ENCODE assay signal across 17 cellular contexts in the genomic region with DNA sequence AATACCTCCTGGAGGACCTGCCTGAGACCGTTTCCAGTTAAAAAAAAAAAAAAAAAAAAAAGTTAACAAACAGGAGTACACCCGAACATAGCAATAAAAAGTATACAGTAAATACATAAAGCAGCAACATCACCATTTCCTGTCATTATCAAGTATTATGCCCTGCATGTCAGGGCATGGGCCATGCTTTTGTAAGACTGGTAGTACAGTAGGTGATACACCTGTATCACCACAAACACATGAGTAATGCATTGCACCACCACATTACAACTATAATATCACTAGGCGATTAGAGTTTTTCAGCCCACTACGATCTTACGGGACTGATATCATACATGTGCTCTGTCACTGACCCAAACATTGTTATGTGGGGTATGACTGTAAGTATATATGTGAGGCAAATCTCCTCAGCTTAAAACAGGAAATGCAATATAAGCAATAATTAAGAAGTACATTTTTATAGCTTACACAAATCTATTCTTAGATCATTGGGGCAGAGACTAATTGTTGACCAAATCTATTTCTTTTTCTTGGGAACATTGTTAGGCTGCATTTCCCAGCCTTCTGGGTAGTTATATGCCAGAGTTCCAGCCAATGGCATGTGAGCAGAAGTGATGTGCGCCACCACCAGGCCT.
A peak's percentile ranks its signal among the peaks of the same experiment; 100 is the strongest.
DNase-seq lines count a peak whose midpoint lies in the region; ATAC-seq, FAIRE-seq and TF ChIP-seq lines count a peak whose summit lies in the region.
"Had no signal": no experiment of that assay in that cellular context is flagged by ENCODE, and none has a peak within 500 bp of the region (broad histone marks: within the 10 kb centered on the region; RNA-seq: fewer than 3 reads in every experiment).

No MANE protein-coding gene starts in this region.

- FAIRE-seq in HepG2 (lab: Jason Lieb, UNC) (no peak), bronchial epithelial cell (lab: Jason Lieb, UNC) (no peak)
- FAIRE-seq: D721Med had no signal

- H3K27me3 ChIP-seq in HepG2 (ENCODE audit: control insufficient read depth in 1 of 2, insufficient read depth in 2 of 2, low read length in 2 of 2), result no peaks in the 10 kb centered on the region
- no peaks in the 10 kb centered on the region for H3K27me3 ChIP-seq in right lobe of liver
- H3K27me3 ChIP-seq in bronchial epithelial cell (ENCODE audit: control insufficient read depth, insufficient read depth, low read length), result no peaks in the 10 kb centered on the region

- TF ChIP-seq RAD21 in HepG2 (CRISPR knock-in tag; IDR thresholded peaks at IDR 0.05), result no peak

- in situ Hi-C loops in HepG2 (cut with HindIII; ENCODE audit: extremely low pct_ligation_motif_present, low pct_unique_long_range_greater_than_20kb), result no loop called here

- POLR2A ChIA-PET in HepG2 (lab: Yijun Ruan, JAX), result no interaction called here
- POLR2A ChIA-PET in OCI-LY7 (lab: Charles Lee), result interaction anchor here (0.6 kb wide), 1 partner anchor 50 kb away, joined by 6 read pairs; no protein-coding TSS in a partner anchor

- H3K36me3 ChIP-seq in HepG2 (replicated peaks in 1 of 2; ENCODE audit: control insufficient read depth in 1 of 2, insufficient read depth in 2 of 2, low read length in 2 of 2) (no peaks in the 10 kb centered on the region), right lobe of liver (no peaks in the 10 kb centered on the region), OCI-LY7 (ENCODE audit: insufficient read depth, low read length) (no peaks in the 10 kb centered on the region), bronchial epithelial cell (ENCODE audit: control insufficient read depth, insufficient read depth, low read length) (no peaks in the 10 kb centered on the region)

- CTCF ChIA-PET in HepG2 (lab: Yijun Ruan, JAX; ENCODE audit: low intra/inter-chr PET ratio, low total read pairs) (no interaction called here), OCI-LY7 (lab: Charles Lee; ENCODE audit: unreplicated experiment) (no interaction called here)

- TF ChIP-seq EP300 in HepG2 (IDR thresholded peaks at IDR 0.05; ENCODE audit: low read depth in 2 of 2, low read length in 2 of 2) (no peak), HepG2 (CRISPR knock-in tag; IDR thresholded peaks at IDR 0.05; ENCODE audit: borderline replicate concordance) (no peak)

- no peak overlapping the region for H3K9ac ChIP-seq in HepG2 (ENCODE audit: insufficient read depth, low read depth, low read length)

- no peak for TF ChIP-seq POLR2A in HepG2 (IDR thresholded peaks at IDR 0.05; ENCODE audit: insufficient read depth in 1 of 2, low read depth in 2 of 2, low read length in 2 of 2)
- TF ChIP-seq POLR2A in right lobe of liver (IDR thresholded peaks at IDR 0.05), result no peak

- no peaks in the 10 kb centered on the region for H3K4me1 Mint-ChIP-seq in chondrocyte (ENCODE audit: low read depth)
- H3K4me1 Mint-ChIP-seq: CD4-positive, alpha-beta memory T cell; IgD-negative memory B cell had no signal

- no peaks in the 10 kb centered on the region for H3K36me3 Mint-ChIP-seq in chondrocyte (ENCODE audit: low read depth)
- H3K36me3 Mint-ChIP-seq: CD4-positive, alpha-beta memory T cell; IgD-negative memory B cell had no signal

- DNase-seq in HepG2 (ENCODE audit: low spot score) (no peak), right lobe of liver (no peak), OCI-LY7 (ENCODE audit: low spot score) (no peak), bronchial epithelial cell (ENCODE audit: low read depth) (peak; percentile 79), chondrocyte (ENCODE audit: low spot score) (no peak), D341Med (ENCODE audit: low spot score) (no peak), retina (no peak)
- no peak for DNase-seq in stimulated activated naive CD4-positive, alpha-beta T cell treated with Interleukin-2 at 50 U/mL for 16 hours (lab: John Stamatoyannopoulos, UW)
- DNase-seq: CD4-positive, alpha-beta memory T cell; HFFc6; MV-4-11; NCI-H1694; NCI-H2107; NCI-H345; NCI-H526 treated with DMSO at 0.1 percent for 48 hours had no signal

- H2AFZ ChIP-seq in HepG2 (ENCODE audit: low read length) (no peak overlapping the region), OCI-LY7 (ENCODE audit: low read length) (no peak overlapping the region)

- H4K20me1 ChIP-seq in HepG2 (ENCODE audit: insufficient read depth, low read length) (no peaks in the 10 kb centered on the region), OCI-LY7 (ENCODE audit: insufficient read depth, low read length) (no peaks in the 10 kb centered on the region)

- BruUV-seq in HepG2 (replicated peaks; lab: Mats Ljungman, UMichigan) (no TSS peak), OCI-LY7 (replicated peaks; lab: Mats Ljungman, UMichigan) (no TSS peak)

- H3K79me2 ChIP-seq in HepG2 (ENCODE audit: insufficient read depth, low read length) (no peaks in the 10 kb centered on the region), OCI-LY7 (ENCODE audit: insufficient read depth, low read depth, low read length) (no peaks in the 10 kb centered on the region)

- H3K27ac Mint-ChIP-seq in chondrocyte (ENCODE audit: unreplicated experiment), result no peak overlapping the region
- H3K27ac Mint-ChIP-seq: CD4-positive, alpha-beta memory T cell; HFFc6; IgD-negative memory B cell had no signal

- TF ChIP-seq CTCF in HepG2 (CRISPR knock-in tag; IDR thresholded peaks at IDR 0.05) (no peak), right lobe of liver (IDR thresholded peaks at IDR 0.05) (no peak), OCI-LY7 (conservative IDR thresholded peaks at IDR 0.05; ENCODE audit: low read length) (0 out of 2 replicates have a peak, but pooled peaks have one; percentile 29), bronchial epithelial cell (IDR thresholded peaks at IDR 0.05; ENCODE audit: insufficient read depth, low read length, severe bottlenecking) (no peak), chondrocyte (IDR thresholded peaks at IDR 0.05) (no peak)

- H3K4me3 Mint-ChIP-seq in chondrocyte (ENCODE audit: unreplicated experiment), result no peak overlapping the region
- H3K4me3 Mint-ChIP-seq: CD4-positive, alpha-beta memory T cell; HFFc6 had no signal

- no peak overlapping the region for H3K27ac ChIP-seq in HepG2 (ENCODE audit: extremely low read length, insufficient read depth, low read length)
- no peak overlapping the region for H3K27ac ChIP-seq in right lobe of liver
- H3K27ac ChIP-seq in OCI-LY7 (ENCODE audit: low read depth, low read length, poor library complexity, severe bottlenecking), result no peak overlapping the region

- 50% methylated on average over 6 of the region's 6 CpGs for WGBS in HepG2 (ENCODE audit: low lambda C conversion rate)
- 68% methylated on average over 6 of the region's 6 CpGs for WGBS in right lobe of liver (ENCODE audit: insufficient coverage, low coverage, low lambda C conversion rate, missing lambda C conversion rate)

- intact Hi-C loops in HepG2 (cut with micrococcal nuclease; ENCODE audit: unreplicated experiment) (no loop called here), right lobe of liver (cut with DNase I) (no loop called here), OCI-LY7 (cut with micrococcal nuclease; ENCODE audit: unreplicated experiment) (no loop called here)

- H3K9me3 ChIP-seq in HepG2 (ENCODE audit: low read length) (no peaks in the 10 kb centered on the region), right lobe of liver (no peaks in the 10 kb centered on the region), OCI-LY7 (ENCODE audit: low read length) (no peaks in the 10 kb centered on the region)

- H3K9me2 ChIP-seq in OCI-LY7 (ENCODE audit: insufficient read depth, low read length), result no peaks in the 10 kb centered on the region

- H3K9me3 Mint-ChIP-seq in chondrocyte (ENCODE audit: low read depth), result peaks cover 3% of the 10 kb centered on the region

- H3K4me2 ChIP-seq in HepG2 (ENCODE audit: low read depth, low read length) (no peak overlapping the region), OCI-LY7 (ENCODE audit: low read length) (no peak overlapping the region)

- no peaks in the 10 kb centered on the region for H3K27me3 Mint-ChIP-seq in chondrocyte (ENCODE audit: low read depth)
- H3K27me3 Mint-ChIP-seq: IgD-negative memory B cell had no signal

- ATAC-seq in HepG2, result no peak
- no peak for ATAC-seq in right lobe of liver

- H3K4me3 ChIP-seq in HepG2 (replicated peaks in 1 of 3; ENCODE audit: insufficient read depth in 1 of 3, low read depth in 2 of 3, low read length in 3 of 3) (no peak overlapping the region), right lobe of liver (no peak overlapping the region), OCI-LY7 (ENCODE audit: low read depth, low read length, poor library complexity, severe bottlenecking) (no peak overlapping the region), bronchial epithelial cell (ENCODE audit: low read depth, low read length) (no peak overlapping the region)

- no peaks in the 10 kb centered on the region for H3K4me1 ChIP-seq in HepG2 (ENCODE audit: insufficient read depth, low read length)
- no peaks in the 10 kb centered on the region for H3K4me1 ChIP-seq in right lobe of liver
- no peaks in the 10 kb centered on the region for H3K4me1 ChIP-seq in OCI-LY7 (ENCODE audit: insufficient read depth, low read length, poor library complexity, severe bottlenecking)

TF ChIP-seq in HepG2, 621 proteins besides CTCF, POLR2A, EP300 and RAD21:
- TF ChIP-seq FIP1L1 (IDR thresholded peaks at IDR 0.05; ENCODE audit: borderline replicate concordance, insufficient read depth, low read depth, low read length), result no peak
- TF ChIP-seq ZNF550 (CRISPR knock-in tag; IDR thresholded peaks at IDR 0.05; ENCODE audit: borderline replicate concordance), result no peak
- TF ChIP-seq FOSL1 (CRISPR knock-in tag; IDR thresholded peaks at IDR 0.05; ENCODE audit: borderline replicate concordance), result no peak
- no peak for TF ChIP-seq POLR2AphosphoS2 (IDR thresholded peaks at IDR 0.05; ENCODE audit: low read depth, low read length)
- no peak for TF ChIP-seq ZNF30 (CRISPR knock-in tag; IDR thresholded peaks at IDR 0.05)
- TF ChIP-seq ZNF772 (CRISPR knock-in tag; IDR thresholded peaks at IDR 0.05), result no peak
- TF ChIP-seq SKI (IDR thresholded peaks at IDR 0.05; ENCODE audit: partially characterized antibody), result no peak
- peak; percentile 33 to 63; a peak in 3 of 4 replicates for TF ChIP-seq MAFK (conservative IDR thresholded peaks at IDR 0.05 in 1 of 2, IDR thresholded peaks at IDR 0.05 in 1 of 2; ENCODE audit: low read length in 2 of 2)
- TF ChIP-seq MAFF (IDR thresholded peaks at IDR 0.05; ENCODE audit: low read depth, low read length), result peak; percentile 54; the same call in 1 of the 2 replicates
